Comparison of ENCODE assay signal across 12 cellular contexts in genomic region chr6:11459002-11459658, GRCh38.
DNase-seq lines count a peak whose midpoint lies in the region; ATAC-seq and TF ChIP-seq lines count a peak whose summit lies in the region.
"Had no signal": no experiment of that assay in that cellular context is flagged by ENCODE, and none has a peak within 500 bp of the region (broad histone marks: within the 10 kb centered on the region; RNA-seq: fewer than 3 reads in every experiment).

No MANE protein-coding gene starts in this region.

- H3F3A ChIP-seq in neural progenitor cell (ENCODE audit: low read depth), result no peaks in the 10 kb centered on the region

- no peaks in the 10 kb centered on the region for H3K27me3 ChIP-seq in neural progenitor cell
- H3K27me3 ChIP-seq: cardiac muscle cell had no signal

- peaks cover 6% of the 10 kb centered on the region for H3K9me3 Mint-ChIP-seq in activated T-cell treated with anti-CD3 and anti-CD28 coated beads, Interleukin-2, amount 50 U/mL, for 4 hours
- peaks cover 15% of the 10 kb centered on the region for H3K9me3 Mint-ChIP-seq in neural progenitor cell

- peak overlapping the region; percentile 6 for H3K4me3 Mint-ChIP-seq in activated T-cell treated with anti-CD3 and anti-CD28 coated beads, Interleukin-2, amount 50 U/mL, for 4 hours
- H3K4me3 Mint-ChIP-seq in neural progenitor cell, result no peak overlapping the region

- DNase-seq in activated T-cell treated with anti-CD3 and anti-CD28 coated beads, Interleukin-2, amount 50 U/mL, for 4 hours, result no peak
- no peak for DNase-seq in activated T-cell treated with anti-CD3 and anti-CD28 coated beads for 4 hours
- DNase-seq in neural progenitor cell (ENCODE audit: low spot score), result peak; percentile 40
- DNase-seq in activated gamma-delta T cell treated with Interleukin-2 at 50 U/mL for 16 hours, result no peak
- no peak for DNase-seq in lower leg skin (ENCODE audit: low spot score in 2 of 2)
- DNase-seq in nucleus accumbens (lab: John Stamatoyannopoulos, UW), result no peak
- DNase-seq: NCI-H2029 treated with DMSO at 0.1 percent for 48 hours; posterior cingulate gyrus; stimulated activated CD8-positive, alpha-beta memory T cell treated with anti-CD3 and anti-CD28 coated beads, Interleukin-4, amount 100 ng/mL, for 48 hours had no signal

- no peaks in the 10 kb centered on the region for H3K36me3 Mint-ChIP-seq in activated T-cell treated with anti-CD3 and anti-CD28 coated beads, Interleukin-2, amount 50 U/mL, for 4 hours (ENCODE audit: insufficient read depth)
- H3K36me3 Mint-ChIP-seq in neural progenitor cell, result no peaks in the 10 kb centered on the region

- no peak overlapping the region for H3K27ac ChIP-seq in neural progenitor cell
- H3K27ac ChIP-seq: cardiac muscle cell had no signal

- H3K4me3 ChIP-seq in neural progenitor cell, result no peak overlapping the region
- H3K4me3 ChIP-seq in lower leg skin (ENCODE audit: low read depth, poor library complexity, severe bottlenecking), result no peak overlapping the region
- H3K4me3 ChIP-seq: cardiac muscle cell had no signal

- no peaks in the 10 kb centered on the region for H3K9me3 ChIP-seq in neural progenitor cell (ENCODE audit: low read depth)

- no peaks in the 10 kb centered on the region for H3K36me3 ChIP-seq in neural progenitor cell
- H3K36me3 ChIP-seq: cardiac muscle cell had no signal

- H3K9ac ChIP-seq in neural progenitor cell, result no peak overlapping the region

- no peak overlapping the region for H2AFZ ChIP-seq in neural progenitor cell (replicated peaks)

- 89% methylated on average over 2 of the region's 2 CpGs for WGBS in lower leg skin, 2 donors

- intact Hi-C loops in lower leg skin (cut with DNase I; ENCODE audit: low total_unique reads), result no loop called here

- ATAC-seq in activated T-cell treated with anti-CD3 and anti-CD28 coated beads, Interleukin-2, amount 50 U/mL, for 4 hours, result peak; percentile 51 to 59
- ATAC-seq in GM21529 (IDR thresholded peaks at IDR 0.05; ENCODE audit: unreplicated experiment), result peak; percentile 54
- ATAC-seq in HG03442 (IDR thresholded peaks at IDR 0.05; ENCODE audit: unreplicated experiment), result peak; percentile 65

- no peak overlapping the region for H3K27ac Mint-ChIP-seq in neural progenitor cell

- peaks cover 6% of the 10 kb centered on the region for H3K4me1 ChIP-seq in neural progenitor cell

- H3K4me2 ChIP-seq in neural progenitor cell, result no peak overlapping the region

- peaks cover 5% of the 10 kb centered on the region for H3K27me3 Mint-ChIP-seq in activated T-cell treated with anti-CD3 and anti-CD28 coated beads, Interleukin-2, amount 50 U/mL, for 4 hours (ENCODE audit: low read depth)
- peaks cover 3% of the 10 kb centered on the region for H3K27me3 Mint-ChIP-seq in neural progenitor cell (ENCODE audit: insufficient read depth, low read depth)

- H4K20me1 ChIP-seq in neural progenitor cell (ENCODE audit: low read depth), result no peaks in the 10 kb centered on the region

- H3K4me1 Mint-ChIP-seq in activated T-cell treated with anti-CD3 and anti-CD28 coated beads, Interleukin-2, amount 50 U/mL, for 4 hours (ENCODE audit: low read depth), result peaks cover 34% of the 10 kb centered on the region
- peaks cover 3% of the 10 kb centered on the region for H3K4me1 Mint-ChIP-seq in neural progenitor cell

- no peaks in the 10 kb centered on the region for H3K79me2 ChIP-seq in neural progenitor cell (ENCODE audit: low read depth)

- TF ChIP-seq CTCF in neural progenitor cell (IDR thresholded peaks at IDR 0.05), result no peak
- TF ChIP-seq CTCF in lower leg skin (IDR thresholded peaks at IDR 0.05), result no peak

- no peak for TF ChIP-seq POLR2A in lower leg skin (IDR thresholded peaks at IDR 0.05)
